1 cellular context compared by ENCODE assay signal in the genomic region with DNA sequence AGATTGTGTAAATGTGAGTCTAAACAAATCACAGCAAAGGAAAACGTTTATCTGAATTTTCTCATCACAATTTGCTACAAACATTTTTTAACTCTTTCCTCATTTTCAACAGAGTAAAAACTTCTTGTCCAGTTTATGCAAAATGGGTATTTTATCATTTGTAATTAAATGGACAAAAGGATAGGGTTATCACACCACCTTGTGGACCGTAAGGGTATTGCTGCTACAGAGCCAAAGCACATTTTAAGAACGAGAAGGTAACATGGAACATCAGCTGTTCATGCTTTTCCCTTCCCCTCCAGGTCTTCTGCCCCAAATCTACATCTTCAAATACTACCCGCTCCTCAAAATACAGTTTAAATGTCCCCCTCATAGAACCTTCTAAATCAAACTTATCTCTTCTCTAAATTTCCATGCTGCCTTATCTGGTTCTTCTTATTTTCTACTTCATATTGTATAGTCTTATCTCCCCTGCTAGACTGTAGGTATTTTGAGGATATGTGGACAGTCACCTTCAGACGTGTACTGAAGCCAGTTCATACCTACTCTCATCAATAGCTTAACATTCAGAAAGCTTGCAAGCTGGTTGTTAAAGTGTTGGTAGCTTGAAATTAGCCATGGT.
TF ChIP-seq lines count a peak whose summit lies in the region.

No MANE protein-coding gene starts in this region.

TF ChIP-seq in HCT116, 20 proteins besides CTCF, POLR2A, EP300 and RAD21 (continued from another document):
- TF ChIP-seq, protein P1, sequence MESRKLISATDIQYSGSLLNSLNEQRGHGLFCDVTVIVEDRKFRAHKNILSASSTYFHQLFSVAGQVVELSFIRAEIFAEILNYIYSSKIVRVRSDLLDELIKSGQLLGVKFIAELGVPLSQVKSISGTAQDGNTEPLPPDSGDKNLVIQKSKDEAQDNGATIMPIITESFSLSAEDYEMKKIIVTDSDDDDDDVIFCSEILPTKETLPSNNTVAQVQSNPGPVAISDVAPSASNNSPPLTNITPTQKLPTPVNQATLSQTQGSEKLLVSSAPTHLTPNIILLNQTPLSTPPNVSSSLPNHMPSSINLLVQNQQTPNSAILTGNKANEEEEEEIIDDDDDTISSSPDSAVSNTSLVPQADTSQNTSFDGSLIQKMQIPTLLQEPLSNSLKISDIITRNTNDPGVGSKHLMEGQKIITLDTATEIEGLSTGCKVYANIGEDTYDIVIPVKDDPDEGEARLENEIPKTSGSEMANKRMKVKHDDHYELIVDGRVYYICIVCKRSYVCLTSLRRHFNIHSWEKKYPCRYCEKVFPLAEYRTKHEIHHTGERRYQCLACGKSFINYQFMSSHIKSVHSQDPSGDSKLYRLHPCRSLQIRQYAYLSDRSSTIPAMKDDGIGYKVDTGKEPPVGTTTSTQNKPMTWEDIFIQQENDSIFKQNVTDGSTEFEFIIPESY (IDR thresholded peaks at IDR 0.05; ENCODE audit: extremely low read depth, insufficient replicate concordance, low read length) = no peak
- TF ChIP-seq SRF (IDR thresholded peaks at IDR 0.05; ENCODE audit: low read depth) (no peak), EZH2 (IDR thresholded peaks at IDR 0.05) (no peak), SP1 (IDR thresholded peaks at IDR 0.05; ENCODE audit: low read depth) (no peak), TCF7L2 (IDR thresholded peaks at IDR 0.05; ENCODE audit: borderline replicate concordance, extremely low read depth, insufficient read depth, insufficient read length) (no peak), YY1 (IDR thresholded peaks at IDR 0.05; ENCODE audit: extremely low read depth, insufficient replicate concordance, low read depth, low read length) (no peak), POLR2AphosphoS5 (IDR thresholded peaks at IDR 0.05; ENCODE audit: low read depth, low read length) (no peak)
